Comparison of ENCODE assay signal across 1 cellular context in the genomic region with DNA sequence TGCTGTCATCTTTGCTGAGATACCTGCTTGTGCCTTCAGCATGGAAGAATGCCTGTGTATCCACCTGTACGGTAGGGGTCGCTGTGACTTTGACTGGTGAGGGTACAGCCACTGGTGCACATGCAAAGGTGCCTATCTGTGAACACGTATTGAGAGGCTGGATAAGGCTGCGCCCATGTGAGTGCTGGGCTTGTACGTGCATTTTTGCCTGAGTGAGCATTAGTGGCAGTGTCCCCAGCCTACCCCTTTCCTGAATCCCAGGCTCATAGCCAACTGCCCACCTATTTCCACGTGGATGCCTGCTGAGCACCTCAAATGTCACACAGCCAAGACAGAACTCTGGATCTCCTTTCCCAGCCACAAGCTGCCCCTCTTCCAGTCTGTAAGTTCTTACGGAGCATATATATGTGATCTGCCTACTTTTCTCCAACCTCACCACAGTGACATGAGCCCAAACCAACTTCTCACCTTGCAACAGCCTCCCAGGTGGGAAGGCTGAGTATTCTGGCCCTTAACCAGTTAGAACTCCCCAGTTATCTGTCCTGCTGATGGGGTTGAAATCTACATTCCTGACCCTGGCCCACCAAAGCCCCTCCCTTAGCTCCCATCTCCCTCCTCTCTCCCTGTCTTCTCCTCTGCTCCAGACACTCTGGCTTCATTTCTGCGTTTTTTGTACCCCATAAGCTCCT.
TF ChIP-seq lines count a peak whose summit lies in the region.

No MANE protein-coding gene starts in this region.

TF ChIP-seq in HepG2, 621 proteins besides CTCF, POLR2A, EP300 and RAD21 (continued from another document and continues in another):
- TF ChIP-seq, protein P1, sequence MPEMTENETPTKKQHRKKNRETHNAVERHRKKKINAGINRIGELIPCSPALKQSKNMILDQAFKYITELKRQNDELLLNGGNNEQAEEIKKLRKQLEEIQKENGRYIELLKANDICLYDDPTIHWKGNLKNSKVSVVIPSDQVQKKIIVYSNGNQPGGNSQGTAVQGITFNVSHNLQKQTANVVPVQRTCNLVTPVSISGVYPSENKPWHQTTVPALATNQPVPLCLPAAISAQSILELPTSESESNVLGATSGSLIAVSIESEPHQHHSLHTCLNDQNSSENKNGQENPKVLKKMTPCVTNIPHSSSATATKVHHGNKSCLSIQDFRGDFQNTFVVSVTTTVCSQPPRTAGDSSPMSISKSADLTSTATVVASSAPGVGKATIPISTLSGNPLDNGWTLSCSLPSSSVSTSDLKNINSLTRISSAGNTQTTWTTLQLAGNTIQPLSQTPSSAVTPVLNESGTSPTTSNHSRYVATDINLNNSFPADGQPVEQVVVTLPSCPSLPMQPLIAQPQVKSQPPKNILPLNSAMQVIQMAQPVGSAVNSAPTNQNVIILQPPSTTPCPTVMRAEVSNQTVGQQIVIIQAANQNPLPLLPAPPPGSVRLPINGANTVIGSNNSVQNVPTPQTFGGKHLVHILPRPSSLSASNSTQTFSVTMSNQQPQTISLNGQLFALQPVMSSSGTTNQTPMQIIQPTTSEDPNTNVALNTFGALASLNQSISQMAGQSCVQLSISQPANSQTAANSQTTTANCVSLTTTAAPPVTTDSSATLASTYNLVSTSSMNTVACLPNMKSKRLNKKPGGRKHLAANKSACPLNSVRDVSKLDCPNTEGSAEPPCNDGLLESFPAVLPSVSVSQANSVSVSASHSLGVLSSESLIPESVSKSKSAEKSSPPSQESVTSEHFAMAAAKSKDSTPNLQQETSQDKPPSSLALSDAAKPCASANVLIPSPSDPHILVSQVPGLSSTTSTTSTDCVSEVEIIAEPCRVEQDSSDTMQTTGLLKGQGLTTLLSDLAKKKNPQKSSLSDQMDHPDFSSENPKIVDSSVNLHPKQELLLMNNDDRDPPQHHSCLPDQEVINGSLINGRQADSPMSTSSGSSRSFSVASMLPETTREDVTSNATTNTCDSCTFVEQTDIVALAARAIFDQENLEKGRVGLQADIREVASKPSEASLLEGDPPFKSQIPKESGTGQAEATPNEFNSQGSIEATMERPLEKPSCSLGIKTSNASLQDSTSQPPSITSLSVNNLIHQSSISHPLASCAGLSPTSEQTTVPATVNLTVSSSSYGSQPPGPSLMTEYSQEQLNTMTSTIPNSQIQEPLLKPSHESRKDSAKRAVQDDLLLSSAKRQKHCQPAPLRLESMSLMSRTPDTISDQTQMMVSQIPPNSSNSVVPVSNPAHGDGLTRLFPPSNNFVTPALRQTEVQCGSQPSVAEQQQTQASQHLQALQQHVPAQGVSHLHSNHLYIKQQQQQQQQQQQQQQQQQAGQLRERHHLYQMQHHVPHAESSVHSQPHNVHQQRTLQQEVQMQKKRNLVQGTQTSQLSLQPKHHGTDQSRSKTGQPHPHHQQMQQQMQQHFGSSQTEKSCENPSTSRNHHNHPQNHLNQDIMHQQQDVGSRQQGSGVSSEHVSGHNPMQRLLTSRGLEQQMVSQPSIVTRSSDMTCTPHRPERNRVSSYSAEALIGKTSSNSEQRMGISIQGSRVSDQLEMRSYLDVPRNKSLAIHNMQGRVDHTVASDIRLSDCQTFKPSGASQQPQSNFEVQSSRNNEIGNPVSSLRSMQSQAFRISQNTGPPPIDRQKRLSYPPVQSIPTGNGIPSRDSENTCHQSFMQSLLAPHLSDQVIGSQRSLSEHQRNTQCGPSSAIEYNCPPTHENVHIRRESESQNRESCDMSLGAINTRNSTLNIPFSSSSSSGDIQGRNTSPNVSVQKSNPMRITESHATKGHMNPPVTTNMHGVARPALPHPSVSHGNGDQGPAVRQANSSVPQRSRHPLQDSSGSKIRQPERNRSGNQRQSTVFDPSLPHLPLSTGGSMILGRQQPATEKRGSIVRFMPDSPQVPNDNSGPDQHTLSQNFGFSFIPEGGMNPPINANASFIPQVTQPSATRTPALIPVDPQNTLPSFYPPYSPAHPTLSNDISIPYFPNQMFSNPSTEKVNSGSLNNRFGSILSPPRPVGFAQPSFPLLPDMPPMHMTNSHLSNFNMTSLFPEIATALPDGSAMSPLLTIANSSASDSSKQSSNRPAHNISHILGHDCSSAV (CRISPR knock-in tag; IDR thresholded peaks at IDR 0.05; ENCODE audit: borderline replicate concordance), result no peak
- TF ChIP-seq ZNF180 (CRISPR knock-in tag; IDR thresholded peaks at IDR 0.05; ENCODE audit: borderline replicate concordance, low read depth), result no peak
- no peak for TF ChIP-seq ZNF720 (CRISPR knock-in tag; IDR thresholded peaks at IDR 0.05)
- no peak for TF ChIP-seq MBNL3 (CRISPR knock-in tag; conservative IDR thresholded peaks at IDR 0.05)
- TF ChIP-seq ZNF256 (CRISPR knock-in tag; conservative IDR thresholded peaks at IDR 0.05), result no peak; the same call in 1 of the 2 replicates
- TF ChIP-seq ZNF274 (CRISPR knock-in tag; IDR thresholded peaks at IDR 0.05), result no peak
- TF ChIP-seq ZSCAN31 (CRISPR knock-in tag; IDR thresholded peaks at IDR 0.05; ENCODE audit: low read depth), result peak; percentile 52
- no peak for TF ChIP-seq KLF13 (CRISPR knock-in tag; IDR thresholded peaks at IDR 0.05)
- TF ChIP-seq ZNF747 (CRISPR knock-in tag; IDR thresholded peaks at IDR 0.05; ENCODE audit: borderline replicate concordance), result no peak
- TF ChIP-seq HNF4A (CRISPR knock-in tag; IDR thresholded peaks at IDR 0.05), result no peak
- TF ChIP-seq ARHGAP35 (CRISPR knock-in tag; IDR thresholded peaks at IDR 0.05; ENCODE audit: borderline replicate concordance), result no peak
- no peak for TF ChIP-seq MLLT10 (CRISPR knock-in tag; IDR thresholded peaks at IDR 0.05)
- no peak for TF ChIP-seq CCAR2 (optimal IDR thresholded peaks at IDR 0.05; ENCODE audit: low read depth, low read length)
- TF ChIP-seq TBX3 (IDR thresholded peaks at IDR 0.05; ENCODE audit: borderline replicate concordance), result no peak
- peak; percentile 86 for TF ChIP-seq ZSCAN9 (CRISPR knock-in tag; IDR thresholded peaks at IDR 0.05; ENCODE audit: borderline replicate concordance)
- 0 out of 2 replicates have a peak, but pooled peaks have one; percentile 11 for TF ChIP-seq NFYB (CRISPR knock-in tag; IDR thresholded peaks at IDR 0.05)
- TF ChIP-seq EEA1 (CRISPR knock-in tag; IDR thresholded peaks at IDR 0.05; ENCODE audit: borderline replicate concordance), result no peak
- no peak for TF ChIP-seq ZNF326 (CRISPR knock-in tag; IDR thresholded peaks at IDR 0.05; ENCODE audit: borderline replicate concordance)
- TF ChIP-seq, protein P2, sequence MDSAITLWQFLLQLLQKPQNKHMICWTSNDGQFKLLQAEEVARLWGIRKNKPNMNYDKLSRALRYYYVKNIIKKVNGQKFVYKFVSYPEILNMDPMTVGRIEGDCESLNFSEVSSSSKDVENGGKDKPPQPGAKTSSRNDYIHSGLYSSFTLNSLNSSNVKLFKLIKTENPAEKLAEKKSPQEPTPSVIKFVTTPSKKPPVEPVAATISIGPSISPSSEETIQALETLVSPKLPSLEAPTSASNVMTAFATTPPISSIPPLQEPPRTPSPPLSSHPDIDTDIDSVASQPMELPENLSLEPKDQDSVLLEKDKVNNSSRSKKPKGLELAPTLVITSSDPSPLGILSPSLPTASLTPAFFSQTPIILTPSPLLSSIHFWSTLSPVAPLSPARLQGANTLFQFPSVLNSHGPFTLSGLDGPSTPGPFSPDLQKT (CRISPR knock-in tag; IDR thresholded peaks at IDR 0.05; ENCODE audit: borderline replicate concordance), result no peak
- TF ChIP-seq FOXK2 (IDR thresholded peaks at IDR 0.05), result no peak
- TF ChIP-seq NBN (conservative IDR thresholded peaks at IDR 0.05), result no peak
- peak; percentile 51; the same call in 1 of the 2 replicates for TF ChIP-seq MTA1 (CRISPR knock-in tag; IDR thresholded peaks at IDR 0.05; ENCODE audit: borderline replicate concordance)
- no peak for TF ChIP-seq SRF (IDR thresholded peaks at IDR 0.05; ENCODE audit: low read depth, low read length)
- peak; percentile 95 for TF ChIP-seq ZNF792 (CRISPR knock-in tag; IDR thresholded peaks at IDR 0.05)
- TF ChIP-seq ETV5 (CRISPR knock-in tag; IDR thresholded peaks at IDR 0.05; ENCODE audit: borderline replicate concordance), result no peak
- no peak for TF ChIP-seq ZNF260 (CRISPR knock-in tag; IDR thresholded peaks at IDR 0.05; ENCODE audit: borderline replicate concordance, low read depth)
- TF ChIP-seq FOXO1 (CRISPR knock-in tag; IDR thresholded peaks at IDR 0.05), result peak; percentile 71; the same call in 1 of the 2 replicates
- TF ChIP-seq, protein P3, sequence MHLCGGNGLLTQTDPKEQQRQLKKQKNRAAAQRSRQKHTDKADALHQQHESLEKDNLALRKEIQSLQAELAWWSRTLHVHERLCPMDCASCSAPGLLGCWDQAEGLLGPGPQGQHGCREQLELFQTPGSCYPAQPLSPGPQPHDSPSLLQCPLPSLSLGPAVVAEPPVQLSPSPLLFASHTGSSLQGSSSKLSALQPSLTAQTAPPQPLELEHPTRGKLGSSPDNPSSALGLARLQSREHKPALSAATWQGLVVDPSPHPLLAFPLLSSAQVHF (CRISPR knock-in tag; IDR thresholded peaks at IDR 0.05), result no peak
- TF ChIP-seq, protein P4, sequence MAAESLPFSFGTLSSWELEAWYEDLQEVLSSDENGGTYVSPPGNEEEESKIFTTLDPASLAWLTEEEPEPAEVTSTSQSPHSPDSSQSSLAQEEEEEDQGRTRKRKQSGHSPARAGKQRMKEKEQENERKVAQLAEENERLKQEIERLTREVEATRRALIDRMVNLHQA (CRISPR knock-in tag; IDR thresholded peaks at IDR 0.05), result no peak
- TF ChIP-seq ZNF205 (CRISPR knock-in tag; IDR thresholded peaks at IDR 0.05), result peak; percentile 89; the same call in 1 of the 2 replicates
- no peak for TF ChIP-seq FIP1L1 (IDR thresholded peaks at IDR 0.05; ENCODE audit: borderline replicate concordance, insufficient read depth, low read depth, low read length)
- TF ChIP-seq, protein P5, sequence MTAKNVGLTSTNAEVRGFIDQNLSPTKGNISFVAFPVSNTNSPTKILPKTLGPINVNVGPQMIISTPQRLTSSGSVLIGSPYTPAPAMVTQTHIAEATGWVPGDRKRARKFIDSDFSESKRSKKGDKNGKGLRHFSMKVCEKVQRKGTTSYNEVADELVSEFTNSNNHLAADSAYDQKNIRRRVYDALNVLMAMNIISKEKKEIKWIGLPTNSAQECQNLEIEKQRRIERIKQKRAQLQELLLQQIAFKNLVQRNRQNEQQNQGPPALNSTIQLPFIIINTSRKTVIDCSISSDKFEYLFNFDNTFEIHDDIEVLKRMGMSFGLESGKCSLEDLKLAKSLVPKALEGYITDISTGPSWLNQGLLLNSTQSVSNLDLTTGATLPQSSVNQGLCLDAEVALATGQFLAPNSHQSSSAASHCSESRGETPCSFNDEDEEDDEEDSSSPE (CRISPR knock-in tag; IDR thresholded peaks at IDR 0.05), result 0 out of 2 replicates have a peak, but pooled peaks have one; percentile 51
- TF ChIP-seq ZNF20 (CRISPR knock-in tag; IDR thresholded peaks at IDR 0.05), result no peak
- no peak for TF ChIP-seq ZNF253 (CRISPR knock-in tag; IDR thresholded peaks at IDR 0.05; ENCODE audit: borderline replicate concordance)
- peak; percentile 1 for TF ChIP-seq ASH2L (IDR thresholded peaks at IDR 0.05; ENCODE audit: insufficient read length, low read depth, low read length)
- peak; percentile 79 for TF ChIP-seq KAT8 (CRISPR knock-in tag; IDR thresholded peaks at IDR 0.05)
- TF ChIP-seq NRL (CRISPR knock-in tag; IDR thresholded peaks at IDR 0.05; ENCODE audit: borderline replicate concordance), result peak; percentile 90
- TF ChIP-seq, protein P6, sequence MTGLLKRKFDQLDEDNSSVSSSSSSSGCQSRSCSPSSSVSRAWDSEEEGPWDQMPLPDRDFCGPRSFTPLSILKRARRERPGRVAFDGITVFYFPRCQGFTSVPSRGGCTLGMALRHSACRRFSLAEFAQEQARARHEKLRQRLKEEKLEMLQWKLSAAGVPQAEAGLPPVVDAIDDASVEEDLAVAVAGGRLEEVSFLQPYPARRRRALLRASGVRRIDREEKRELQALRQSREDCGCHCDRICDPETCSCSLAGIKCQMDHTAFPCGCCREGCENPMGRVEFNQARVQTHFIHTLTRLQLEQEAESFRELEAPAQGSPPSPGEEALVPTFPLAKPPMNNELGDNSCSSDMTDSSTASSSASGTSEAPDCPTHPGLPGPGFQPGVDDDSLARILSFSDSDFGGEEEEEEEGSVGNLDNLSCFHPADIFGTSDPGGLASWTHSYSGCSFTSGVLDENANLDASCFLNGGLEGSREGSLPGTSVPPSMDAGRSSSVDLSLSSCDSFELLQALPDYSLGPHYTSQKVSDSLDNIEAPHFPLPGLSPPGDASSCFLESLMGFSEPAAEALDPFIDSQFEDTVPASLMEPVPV (CRISPR knock-in tag; IDR thresholded peaks at IDR 0.05), result no peak
- TF ChIP-seq CENPT (CRISPR knock-in tag; IDR thresholded peaks at IDR 0.05; ENCODE audit: low read depth), result peak; percentile 68; the same call in 1 of the 2 replicates
- TF ChIP-seq, protein P7, sequence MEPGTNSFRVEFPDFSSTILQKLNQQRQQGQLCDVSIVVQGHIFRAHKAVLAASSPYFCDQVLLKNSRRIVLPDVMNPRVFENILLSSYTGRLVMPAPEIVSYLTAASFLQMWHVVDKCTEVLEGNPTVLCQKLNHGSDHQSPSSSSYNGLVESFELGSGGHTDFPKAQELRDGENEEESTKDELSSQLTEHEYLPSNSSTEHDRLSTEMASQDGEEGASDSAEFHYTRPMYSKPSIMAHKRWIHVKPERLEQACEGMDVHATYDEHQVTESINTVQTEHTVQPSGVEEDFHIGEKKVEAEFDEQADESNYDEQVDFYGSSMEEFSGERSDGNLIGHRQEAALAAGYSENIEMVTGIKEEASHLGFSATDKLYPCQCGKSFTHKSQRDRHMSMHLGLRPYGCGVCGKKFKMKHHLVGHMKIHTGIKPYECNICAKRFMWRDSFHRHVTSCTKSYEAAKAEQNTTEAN (CRISPR knock-in tag; conservative IDR thresholded peaks at IDR 0.05), result no peak
- no peak for TF ChIP-seq MAZ (IDR thresholded peaks at IDR 0.05; ENCODE audit: borderline replicate concordance, low read depth, low read length)
- TF ChIP-seq MAZ (CRISPR knock-in tag; IDR thresholded peaks at IDR 0.05; ENCODE audit: low read depth), result peak; percentile 77
- TF ChIP-seq JUND (CRISPR knock-in tag; IDR thresholded peaks at IDR 0.05), result peak; percentile 54; the same call in 1 of the 2 replicates
- TF ChIP-seq, protein P8, sequence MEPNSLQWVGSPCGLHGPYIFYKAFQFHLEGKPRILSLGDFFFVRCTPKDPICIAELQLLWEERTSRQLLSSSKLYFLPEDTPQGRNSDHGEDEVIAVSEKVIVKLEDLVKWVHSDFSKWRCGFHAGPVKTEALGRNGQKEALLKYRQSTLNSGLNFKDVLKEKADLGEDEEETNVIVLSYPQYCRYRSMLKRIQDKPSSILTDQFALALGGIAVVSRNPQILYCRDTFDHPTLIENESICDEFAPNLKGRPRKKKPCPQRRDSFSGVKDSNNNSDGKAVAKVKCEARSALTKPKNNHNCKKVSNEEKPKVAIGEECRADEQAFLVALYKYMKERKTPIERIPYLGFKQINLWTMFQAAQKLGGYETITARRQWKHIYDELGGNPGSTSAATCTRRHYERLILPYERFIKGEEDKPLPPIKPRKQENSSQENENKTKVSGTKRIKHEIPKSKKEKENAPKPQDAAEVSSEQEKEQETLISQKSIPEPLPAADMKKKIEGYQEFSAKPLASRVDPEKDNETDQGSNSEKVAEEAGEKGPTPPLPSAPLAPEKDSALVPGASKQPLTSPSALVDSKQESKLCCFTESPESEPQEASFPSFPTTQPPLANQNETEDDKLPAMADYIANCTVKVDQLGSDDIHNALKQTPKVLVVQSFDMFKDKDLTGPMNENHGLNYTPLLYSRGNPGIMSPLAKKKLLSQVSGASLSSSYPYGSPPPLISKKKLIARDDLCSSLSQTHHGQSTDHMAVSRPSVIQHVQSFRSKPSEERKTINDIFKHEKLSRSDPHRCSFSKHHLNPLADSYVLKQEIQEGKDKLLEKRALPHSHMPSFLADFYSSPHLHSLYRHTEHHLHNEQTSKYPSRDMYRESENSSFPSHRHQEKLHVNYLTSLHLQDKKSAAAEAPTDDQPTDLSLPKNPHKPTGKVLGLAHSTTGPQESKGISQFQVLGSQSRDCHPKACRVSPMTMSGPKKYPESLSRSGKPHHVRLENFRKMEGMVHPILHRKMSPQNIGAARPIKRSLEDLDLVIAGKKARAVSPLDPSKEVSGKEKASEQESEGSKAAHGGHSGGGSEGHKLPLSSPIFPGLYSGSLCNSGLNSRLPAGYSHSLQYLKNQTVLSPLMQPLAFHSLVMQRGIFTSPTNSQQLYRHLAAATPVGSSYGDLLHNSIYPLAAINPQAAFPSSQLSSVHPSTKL (CRISPR knock-in tag; IDR thresholded peaks at IDR 0.05), result peak; percentile 70
